9 cellular contexts compared by ENCODE assay signal in the genomic region with DNA sequence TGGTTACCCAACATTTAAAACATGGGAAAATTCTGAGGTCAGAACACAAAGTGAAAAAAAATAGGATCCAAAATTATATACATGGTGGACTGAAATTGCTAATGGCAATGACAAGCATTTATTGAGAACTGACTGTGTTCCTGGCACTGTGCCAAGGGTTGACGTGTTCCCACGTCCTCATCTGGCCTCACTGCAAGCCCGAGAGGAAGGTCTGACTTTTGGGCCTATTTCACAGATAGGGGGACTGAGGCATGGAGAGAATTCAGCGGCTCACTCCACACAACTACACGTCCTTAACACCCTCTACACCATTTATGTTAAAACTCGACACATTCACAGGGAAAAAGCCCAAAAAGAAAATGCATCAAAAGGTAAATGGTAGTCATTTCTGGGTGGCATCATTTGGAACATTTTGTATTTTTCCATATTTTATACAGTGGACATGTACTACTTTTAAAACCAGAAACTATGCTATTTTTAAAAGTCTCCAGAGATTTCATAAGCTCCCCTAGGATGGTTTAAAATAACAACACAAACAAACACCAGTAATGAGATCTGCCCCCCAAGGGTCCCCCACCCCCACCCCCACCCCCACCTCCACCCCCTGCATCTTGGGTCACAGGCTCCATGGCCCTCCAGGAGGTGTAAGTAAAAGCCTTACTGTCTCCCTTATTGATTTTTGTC. TPM values are rescaled to one million over a fixed set of nuclear protein-coding genes. Genes with fewer than 3 reads are reported as not detected.
DNase-seq lines count a peak whose midpoint lies in the region; ATAC-seq and TF ChIP-seq lines count a peak whose summit lies in the region.
"Had no signal": no experiment of that assay in that cellular context is flagged by ENCODE, and none has a peak within 500 bp of the region (broad histone marks: within the 10 kb centered on the region; RNA-seq: fewer than 3 reads in every experiment).

No MANE protein-coding gene starts in this region.

- no peak for TF ChIP-seq EP300 in gastroesophageal sphincter (IDR thresholded peaks at IDR 0.05)

- H3K27ac ChIP-seq in Peyer's patch = peak overlapping the region in 2 of 4 donors; percentile 46 to 55
- H3K27ac ChIP-seq in gastroesophageal sphincter = peak overlapping the region in 3 of 4 donors; percentile 50 to 69 (median 66)
- peak overlapping the region; percentile 80 for H3K27ac ChIP-seq in skeletal muscle tissue (ENCODE audit: low read depth, low read length)

- H3K36me3 ChIP-seq in Peyer's patch (no peaks in the 10 kb centered on the region), gastroesophageal sphincter (no peaks in the 10 kb centered on the region), skeletal muscle tissue (ENCODE audit: control insufficient read depth in 3 of 3, insufficient read depth in 3 of 3, low read length in 3 of 3) (peaks cover 0 to 2% (median 0%) of the 10 kb centered on the region in 3 donors)
- H3K36me3 ChIP-seq: ascending aorta had no signal

- DNase-seq in HT-29 (ENCODE audit: low spot score) (peak; percentile 55), Peyer's patch (peak in 2 of 3 donors; percentile 73 to 84), NCI-H1092 (lab: John Stamatoyannopoulos, UW) (no peak)

- H3K4me1 ChIP-seq in Peyer's patch (peaks cover 0 to 13% (median 5%) of the 10 kb centered on the region in 4 donors), gastroesophageal sphincter (peaks cover 0 to 22% (median 10%) of the 10 kb centered on the region in 3 donors), skeletal muscle tissue (ENCODE audit: control insufficient read depth in 3 of 3, insufficient read depth in 3 of 3, low read length in 3 of 3) (peaks cover 21 to 38% (median 29%) of the 10 kb centered on the region in 3 donors)

- no peak for TF ChIP-seq CTCF in Peyer's patch (IDR thresholded peaks at IDR 0.05)
- no peak for TF ChIP-seq CTCF in gastroesophageal sphincter (IDR thresholded peaks at IDR 0.05)

- 38 to 59% methylated on average over 6 of the region's 6 CpGs for WGBS in gastroesophageal sphincter (ENCODE audit: low coverage in 1 of 2), 2 donors

- ATAC-seq in gastroesophageal sphincter (peak; percentile 41), GM21526 (IDR thresholded peaks at IDR 0.05; ENCODE audit: low FRiP score, unreplicated experiment) (no peak), GM19035 (IDR thresholded peaks at IDR 0.05; ENCODE audit: unreplicated experiment) (no peak)
- ATAC-seq in activated CD4-positive, CD25-positive, alpha-beta regulatory T cell treated with anti-CD3 and anti-CD28 coated beads, Interleukin-2, amount 50 U/mL, for 24 hours = no peak

- H3K9ac ChIP-seq in skeletal muscle tissue (ENCODE audit: low read depth in 1 of 3, low read length in 3 of 3) = no peak overlapping the region

- H3K9me3 ChIP-seq in Peyer's patch = peaks cover 0 to 5% (median 0%) of the 10 kb centered on the region in 4 donors
- peaks cover 0 to 14% (median 0%) of the 10 kb centered on the region in 3 donors for H3K9me3 ChIP-seq in gastroesophageal sphincter
- H3K9me3 ChIP-seq in skeletal muscle tissue (ENCODE audit: control insufficient read depth in 3 of 3, low read length in 3 of 3) = no peaks in the 10 kb centered on the region
- H3K9me3 ChIP-seq: ascending aorta had no signal

- H3K27me3 ChIP-seq in Peyer's patch (no peaks in the 10 kb centered on the region), gastroesophageal sphincter (peaks cover 19% of the 10 kb centered on the region), skeletal muscle tissue (ENCODE audit: control insufficient read depth in 3 of 3, insufficient read depth in 3 of 3, low read length in 3 of 3) (no peaks in the 10 kb centered on the region)
- H3K27me3 ChIP-seq: ascending aorta had no signal

- H3K4me3 ChIP-seq in Peyer's patch (no peak overlapping the region), gastroesophageal sphincter (no peak overlapping the region), skeletal muscle tissue (ENCODE audit: low read length in 3 of 3) (no peak overlapping the region)
- H3K4me3 ChIP-seq: ascending aorta had no signal

- no peak for TF ChIP-seq POLR2A in Peyer's patch (IDR thresholded peaks at IDR 0.05)
- TF ChIP-seq POLR2A in gastroesophageal sphincter (IDR thresholded peaks at IDR 0.05) = no peak

RNA-seq across cellular contexts. Expression of a gene that starts 27.7 kb away (rescaled TPM):
- 4.4 and 5.3 TPM in 2 replicates for total RNA-seq in HT-29 (2014; rRNA removed; shearing (Covaris generic))
- total RNA-seq in Peyer's patch = 10 to 100 TPM; 18.7 to 38.8 (median 36.4) TPM
- 1 to 10 TPM; 3.8 to 10.0 (median 5.3) TPM for total RNA-seq in gastroesophageal sphincter
- 2.1 TPM for total RNA-seq in skeletal muscle tissue
